ENCODE assay signal across 17 cellular contexts in the genomic region with DNA sequence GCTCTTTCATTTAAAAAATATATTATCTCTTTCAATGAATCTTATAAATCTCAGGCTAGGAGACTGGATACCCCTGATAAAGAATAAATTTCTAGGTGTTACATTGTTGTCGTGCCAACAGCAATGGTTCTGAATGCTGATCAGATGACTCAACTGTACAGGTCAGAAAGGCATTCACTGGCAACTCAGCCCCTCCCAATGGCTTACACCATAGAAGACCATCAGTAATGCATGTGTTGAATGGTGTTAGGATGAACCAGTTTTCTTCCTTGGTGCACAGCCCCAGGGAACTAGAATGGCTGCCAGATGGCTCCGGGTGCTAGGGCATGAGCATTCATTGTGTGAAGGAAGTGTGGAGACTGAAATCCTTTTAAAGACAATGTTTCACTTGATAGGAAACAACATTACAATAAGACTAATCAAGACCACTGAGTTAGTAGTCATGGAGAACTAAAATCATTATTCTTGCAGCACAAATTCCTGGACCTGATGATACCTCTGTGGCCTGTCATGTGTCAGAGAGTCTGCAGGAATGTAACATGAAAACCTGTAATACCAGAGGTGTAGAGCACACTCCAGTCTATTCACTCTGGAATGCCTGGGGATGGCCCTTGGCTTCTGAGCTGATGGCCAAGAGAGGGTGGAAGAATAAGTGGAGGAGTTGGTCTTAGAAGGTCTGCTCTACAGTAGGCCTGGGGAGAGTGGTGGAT.
DNase-seq lines count a peak whose midpoint lies in the region; ATAC-seq and TF ChIP-seq lines count a peak whose summit lies in the region.
"Had no signal": no experiment of that assay in that cellular context is flagged by ENCODE, and none has a peak within 500 bp of the region (broad histone marks: within the 10 kb centered on the region; RNA-seq: fewer than 3 reads in every experiment).

No MANE protein-coding gene starts in this region.

- no peaks in the 10 kb centered on the region for H3K9me2 ChIP-seq in PC-9 (ENCODE audit: insufficient read depth)

- intact Hi-C loops in PC-9 (cut with micrococcal nuclease; ENCODE audit: unreplicated experiment) = loop anchor here (1.0 to 10.0 kb wide), 4 partner anchors 8 to 664 kb away; no protein-coding TSS in a partner anchor

- ATAC-seq in GM21367 (IDR thresholded peaks at IDR 0.05; ENCODE audit: unreplicated experiment) (no peak), left lobe of liver (no peak)
- ATAC-seq: Right ventricle myocardium inferior had no signal

- H3K9me3 ChIP-seq in PC-9 (ENCODE audit: insufficient read depth, low read depth) = peaks cover 4% of the 10 kb centered on the region; the same call in 1 of the 2 replicates
- H3K9me3 ChIP-seq: adrenal gland, BE2C had no signal

- BruUV-seq in PC-9 (replicated peaks; lab: Mats Ljungman, UMichigan) = no TSS peak

- no peaks in the 10 kb centered on the region for H3K27me3 ChIP-seq in PC-9 (ENCODE audit: insufficient read depth, low read depth)
- H3K27me3 ChIP-seq: adrenal gland, BE2C had no signal

- peaks cover 26% of the 10 kb centered on the region for H3K4me1 ChIP-seq in PC-9 (replicated peaks; ENCODE audit: insufficient read depth)
- H3K4me1 ChIP-seq: adrenal gland, BE2C had no signal

- peak overlapping the region; percentile 49 for H3K4me2 ChIP-seq in PC-9

- H3K36me3 ChIP-seq in PC-9 (ENCODE audit: low read depth) = no peaks in the 10 kb centered on the region
- H3K36me3 ChIP-seq: adrenal gland, BE2C had no signal

- CTCF ChIA-PET in PC-9 (lab: Charles Lee) = no interaction called here

- H3K4me3 ChIP-seq in PC-9 (no peak overlapping the region), skeletal muscle cell (ENCODE audit: low read depth, low read length) (no peak overlapping the region)
- H3K4me3 ChIP-seq: adrenal gland had no signal

- H3K27ac ChIP-seq in PC-9 (peak overlapping the region; percentile 67), epithelial cell of prostate (peak overlapping the region; percentile 69)
- H3K27ac ChIP-seq: adrenal gland had no signal

- DNase-seq in ELR (ENCODE audit: low read depth) (peak; percentile 75), PC-9 (peak; percentile 75 to 97), epithelial cell of prostate (ENCODE audit: low read depth, low spot score) (peak; percentile 43), skeletal muscle cell (ENCODE audit: low read depth) (peak; percentile 25), pons (ENCODE audit: low spot score) (no peak), left lobe of liver (ENCODE audit: low spot score) (no peak), cerebellar nuclear complex (lab: John Stamatoyannopoulos, UW) (no peak)
- DNase-seq: activated B cell treated with CpG ODN at 0.5 μM for 24 hours; adrenal gland; BE2C; endodermal cell; Karpas-422; NCI-H1417 treated with DMSO at 0.1 percent for 48 hours; NCI-H2171; stimulated activated CD4-positive, alpha-beta T cell treated with anti-CD3 and anti-CD28 coated beads, Interleukin-2, amount 100 ng/mL, for 48 hours had no signal

- H3K79me2 ChIP-seq in PC-9 (ENCODE audit: low read depth) = no peaks in the 10 kb centered on the region

- H3F3A ChIP-seq in PC-9 (ENCODE audit: insufficient read depth, low read depth) = peaks cover 18% of the 10 kb centered on the region

- H2AFZ ChIP-seq in PC-9 = no peak overlapping the region

- H4K20me1 ChIP-seq in PC-9 (ENCODE audit: insufficient read depth) = no peaks in the 10 kb centered on the region

- no peak for TF ChIP-seq CTCF in PC-9 (conservative IDR thresholded peaks at IDR 0.05)

- POLR2A ChIA-PET in PC-9 (lab: Charles Lee; ENCODE audit: unreplicated experiment) = interaction anchor here (0.6 kb wide), 1 partner anchor 84 kb away, joined by 3 read pairs; no protein-coding TSS in a partner anchor

Comparison
In these comparisons a context has a peak if more than half of its experiments do, and no peak if none do; other contexts are left out.
1. DNase-seq: peak in ELR (single experiment), PC-9 (2 of 2), epithelial cell of prostate (single experiment) and skeletal muscle cell (single experiment); none in pons (single experiment), left lobe of liver (single experiment) and cerebellar nuclear complex (0 of 2).